12 cellular contexts compared by ENCODE assay signal in genomic region chr7:69603937-69604494, GRCh38. TPM values are rescaled to one million over a fixed set of nuclear protein-coding genes. Genes with fewer than 3 reads are reported as not detected.
DNase-seq lines count a peak whose midpoint lies in the region; ATAC-seq, FAIRE-seq and TF ChIP-seq lines count a peak whose summit lies in the region.
"Had no signal": no experiment of that assay in that cellular context is flagged by ENCODE, and none has a peak within 500 bp of the region (broad histone marks: within the 10 kb centered on the region; RNA-seq: fewer than 3 reads in every experiment).

No MANE protein-coding gene starts in this region.

- intact Hi-C loops in HepG2 (cut with micrococcal nuclease; ENCODE audit: unreplicated experiment) (no loop called here), pancreas (cut with DNase I) (no loop called here), stomach (cut with DNase I; ENCODE audit: low total_unique reads) (no loop called here)

- no peak for TF ChIP-seq EP300 in HepG2 (IDR thresholded peaks at IDR 0.05; ENCODE audit: low read depth in 2 of 2, low read length in 2 of 2)
- TF ChIP-seq EP300 in HepG2 (CRISPR knock-in tag; IDR thresholded peaks at IDR 0.05; ENCODE audit: borderline replicate concordance) = no peak
- no peak for TF ChIP-seq EP300 in stomach (IDR thresholded peaks at IDR 0.05)

- TF ChIP-seq POLR2A in HepG2 (IDR thresholded peaks at IDR 0.05; ENCODE audit: insufficient read depth in 1 of 2, low read depth in 2 of 2, low read length in 2 of 2) (no peak), stomach (IDR thresholded peaks at IDR 0.05) (no peak)

- in situ Hi-C loops in HepG2 (cut with HindIII; ENCODE audit: extremely low pct_ligation_motif_present, low pct_unique_long_range_greater_than_20kb) = no loop called here

- peaks cover 35 to 95% (median 87%) of the 10 kb centered on the region in 11 experiments; a peak in 21 of 22 replicates for H4K20me1 ChIP-seq in BLaER1 treated with 17β-estradiol and CSF1 and Interleukin-3, amounts not matched to agents 10 nM and 100 nM
- H4K20me1 ChIP-seq in KMS-11 (ENCODE audit: insufficient read depth) (no peaks in the 10 kb centered on the region), HepG2 (ENCODE audit: insufficient read depth, low read length) (no peaks in the 10 kb centered on the region)

- peak overlapping the region in 8 of 11 experiments; percentile 5 to 40 (median 24); a peak in 8 of 22 replicates for H3K27ac ChIP-seq in BLaER1 treated with 17β-estradiol and CSF1 and Interleukin-3, amounts not matched to agents 10 nM and 100 nM
- H3K27ac ChIP-seq in KMS-11 (no peak overlapping the region), HepG2 (ENCODE audit: extremely low read length, insufficient read depth, low read length) (no peak overlapping the region), pancreas (no peak overlapping the region), stomach (no peak overlapping the region)

- no peak overlapping the region for H2AFZ ChIP-seq in KMS-11 (ENCODE audit: low read depth)
- H2AFZ ChIP-seq in HepG2 (ENCODE audit: low read length) = no peak overlapping the region

- CTCF ChIA-PET in HepG2 (lab: Yijun Ruan, JAX; ENCODE audit: low intra/inter-chr PET ratio, low total read pairs) = no interaction called here

- H3K36me3 ChIP-seq in BLaER1 treated with 17β-estradiol and CSF1 and Interleukin-3, amounts not matched to agents 10 nM and 100 nM = no peaks in the 10 kb centered on the region
- H3K36me3 ChIP-seq in KMS-11 (ENCODE audit: insufficient read depth) (no peaks in the 10 kb centered on the region), HepG2 (replicated peaks in 1 of 2; ENCODE audit: control insufficient read depth in 1 of 2, insufficient read depth in 2 of 2, low read length in 2 of 2) (no peaks in the 10 kb centered on the region), pancreas (no peaks in the 10 kb centered on the region), stomach (no peaks in the 10 kb centered on the region)
- H3K36me3 ChIP-seq: HAP-1 had no signal

- H3K27me3 ChIP-seq in BLaER1 treated with 17β-estradiol and CSF1 and Interleukin-3, amounts not matched to agents 10 nM and 100 nM = no peaks in the 10 kb centered on the region
- no peaks in the 10 kb centered on the region for H3K27me3 ChIP-seq in KMS-11 (ENCODE audit: insufficient read depth, low read depth)
- H3K27me3 ChIP-seq in HepG2 (ENCODE audit: control insufficient read depth in 1 of 2, insufficient read depth in 2 of 2, low read length in 2 of 2) = peaks cover 0 to 34% of the 10 kb centered on the region in 2 experiments
- H3K27me3 ChIP-seq in pancreas = no peaks in the 10 kb centered on the region
- H3K27me3 ChIP-seq in stomach = peaks cover 0 to 24% (median 20%) of the 10 kb centered on the region in 3 donors

- H3K4me1 ChIP-seq in BLaER1 treated with 17β-estradiol and CSF1 and Interleukin-3, amounts not matched to agents 10 nM and 100 nM = peaks cover 47 to 83% (median 64%) of the 10 kb centered on the region in 10 experiments
- H3K4me1 ChIP-seq in KMS-11 (ENCODE audit: low read depth, poor library complexity, severe bottlenecking) (peaks cover 41% of the 10 kb centered on the region), HepG2 (ENCODE audit: insufficient read depth, low read length) (peaks cover 13% of the 10 kb centered on the region), pancreas (peaks cover 0 to 3% (median 0%) of the 10 kb centered on the region in 3 donors), stomach (peaks cover 15 to 39% (median 21%) of the 10 kb centered on the region in 4 donors)

- TF ChIP-seq CTCF in KMS-11 (conservative IDR thresholded peaks at IDR 0.05; ENCODE audit: low read depth, low read length) = no peak
- no peak for TF ChIP-seq CTCF in HepG2 (CRISPR knock-in tag; IDR thresholded peaks at IDR 0.05)
- TF ChIP-seq CTCF in pancreas (IDR thresholded peaks at IDR 0.05) = no peak
- no peak for TF ChIP-seq CTCF in stomach (IDR thresholded peaks at IDR 0.05)

- WGBS in HepG2 (ENCODE audit: low lambda C conversion rate) = 0% methylated on average over 2 of the region's 2 CpGs
- WGBS in pancreas, 2 donors = 56 to 64% methylated on average over 2 of the region's 2 CpGs
- 57 to 65% (median 63%) methylated on average over 2 of the region's 2 CpGs for WGBS in stomach, 5 donors

- H3K9me3 ChIP-seq in BLaER1 treated with 17β-estradiol and CSF1 and Interleukin-3, amounts not matched to agents 10 nM and 100 nM (replicated peaks in 1 of 11) = no peaks in the 10 kb centered on the region
- H3K9me3 ChIP-seq in HepG2 (ENCODE audit: low read length) (no peaks in the 10 kb centered on the region), pancreas (no peaks in the 10 kb centered on the region), stomach (no peaks in the 10 kb centered on the region)
- H3K9me3 ChIP-seq: HAP-1 had no signal

- DNase-seq in HepG2 (ENCODE audit: low spot score) = no peak
- no peak for DNase-seq in NCI-H446 (lab: John Stamatoyannopoulos, UW)
- DNase-seq in pancreas = no peak
- DNase-seq in stomach = no peak
- DNase-seq: activated naive CD4-positive, alpha-beta T cell; left cardiac atrium; NCI-H1436 had no signal

- ATAC-seq in GM18861 (IDR thresholded peaks at IDR 0.05; ENCODE audit: unreplicated experiment) (peak; percentile 72), HG02610 (IDR thresholded peaks at IDR 0.05; ENCODE audit: unreplicated experiment) (peak; percentile 89), HepG2 (no peak), pancreas (no peak)
- ATAC-seq: left cardiac atrium had no signal

- no peak for TF ChIP-seq RAD21 in HepG2 (CRISPR knock-in tag; IDR thresholded peaks at IDR 0.05)

- no TSS peak for BruUV-seq in HepG2 (replicated peaks; lab: Mats Ljungman, UMichigan)

- H3K4me2 ChIP-seq in BLaER1 treated with 17β-estradiol and CSF1 and Interleukin-3, amounts not matched to agents 10 nM and 100 nM = peak overlapping the region; percentile 65 to 97 (median 90)
- H3K4me2 ChIP-seq in KMS-11 = peak overlapping the region; percentile 20; the same call in 1 of the 2 replicates
- no peak overlapping the region for H3K4me2 ChIP-seq in HepG2 (ENCODE audit: low read depth, low read length)

- H3K9ac ChIP-seq in BLaER1 treated with 17β-estradiol and CSF1 and Interleukin-3, amounts not matched to agents 10 nM and 100 nM = no peak overlapping the region; a peak in 1 of 22 replicates
- H3K9ac ChIP-seq in KMS-11 = no peak overlapping the region
- no peak overlapping the region for H3K9ac ChIP-seq in HepG2 (ENCODE audit: insufficient read depth, low read depth, low read length)

- no peaks in the 10 kb centered on the region; the same call in 1 of the 2 replicates for H3K79me2 ChIP-seq in KMS-11 (ENCODE audit: insufficient read depth, low read depth)
- no peaks in the 10 kb centered on the region for H3K79me2 ChIP-seq in HepG2 (ENCODE audit: insufficient read depth, low read length)

- POLR2A ChIA-PET in HepG2 (lab: Yijun Ruan, JAX) = no interaction called here

- FAIRE-seq in HepG2 (lab: Jason Lieb, UNC) = no peak
- FAIRE-seq in pancreas (lab: Jason Lieb, UNC) = no peak

- H3K4me3 ChIP-seq in BLaER1 treated with 17β-estradiol and CSF1 and Interleukin-3, amounts not matched to agents 10 nM and 100 nM = no peak overlapping the region
- H3K4me3 ChIP-seq in KMS-11 (IDR thresholded peaks at IDR 0.05; ENCODE audit: insufficient read depth, low read depth, low read length) (no peak overlapping the region), HepG2 (replicated peaks in 1 of 3; ENCODE audit: insufficient read depth in 1 of 3, low read depth in 2 of 3, low read length in 3 of 3) (no peak overlapping the region), pancreas (no peak overlapping the region), stomach (no peak overlapping the region)
- H3K4me3 ChIP-seq: HAP-1 had no signal

TF ChIP-seq in HepG2, 621 proteins besides CTCF, POLR2A, EP300 and RAD21 (continues in another document):
- TF ChIP-seq, protein P1, sequence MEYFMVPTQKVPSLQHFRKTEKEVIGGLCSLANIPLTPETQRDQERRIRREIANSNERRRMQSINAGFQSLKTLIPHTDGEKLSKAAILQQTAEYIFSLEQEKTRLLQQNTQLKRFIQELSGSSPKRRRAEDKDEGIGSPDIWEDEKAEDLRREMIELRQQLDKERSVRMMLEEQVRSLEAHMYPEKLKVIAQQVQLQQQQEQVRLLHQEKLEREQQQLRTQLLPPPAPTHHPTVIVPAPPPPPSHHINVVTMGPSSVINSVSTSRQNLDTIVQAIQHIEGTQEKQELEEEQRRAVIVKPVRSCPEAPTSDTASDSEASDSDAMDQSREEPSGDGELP (IDR thresholded peaks at IDR 0.05; ENCODE audit: borderline replicate concordance, low read depth) = no peak
- TF ChIP-seq CEBPB (IDR thresholded peaks at IDR 0.05; ENCODE audit: borderline replicate concordance, low read depth, low read length) (no peak), RFX5 (IDR thresholded peaks at IDR 0.05; ENCODE audit: low read depth, low read length) (no peak)

RNA-seq across cellular contexts. Expression of gene AUTS2, which starts 5.7 kb away (rescaled TPM):
- total RNA-seq in HepG2 (2016; rRNA removed; fragmentation: Illumina TruSeq; extraction: Trizol) = 0.38 TPM in 1 of 2 replicates, not detected in the other
- 0.09 and 0.10 TPM in 2 replicates for total RNA-seq in HepG2 (2016; cell fraction: cytosol; rRNA removed; fragmentation: Illumina TruSeq; extraction: Trizol; ENCODE audit: low read depth)
- total RNA-seq in HepG2 (2016; cell fraction: insoluble cytoplasmic fraction; rRNA removed; fragmentation: Illumina TruSeq; extraction: Trizol) = 0.09 TPM in 1 of 2 replicates, not detected in the other
- 0.06 and 0.07 TPM in 2 replicates for total RNA-seq in HepG2 (2016; cell fraction: membrane; rRNA removed; fragmentation: Illumina TruSeq; extraction: Trizol)
- total RNA-seq in HepG2 (2016; cell fraction: nucleus; rRNA removed; fragmentation: Illumina TruSeq; extraction: Trizol) = 0.60 and 1.5 TPM in 2 replicates
- polyA plus RNA-seq in HepG2 (2011; rRNA removed) = not detected in 2 replicates
- polyA plus RNA-seq in HepG2 (2011; cell fraction: cytosol; rRNA removed) = 0.01 TPM in 2 replicates
- polyA plus RNA-seq in HepG2 (2011; cell fraction: nucleus; rRNA removed) = 0.14 and 1.1 TPM in 2 replicates
- polyA plus RNA-seq in HepG2 (2012) = 0.33 and 0.44 TPM in 2 replicates
- not detected in 2 replicates for polyA plus RNA-seq in HepG2 (2016; cell fraction: cytosol; fragmentation: Illumina TruSeq; extraction: Trizol; ENCODE audit: low read depth)
- 0.03 and 0.29 TPM in 2 replicates for polyA plus RNA-seq in HepG2 (2016; cell fraction: insoluble cytoplasmic fraction; fragmentation: Illumina TruSeq; extraction: Trizol; ENCODE audit: low read depth)
- not detected in 2 replicates for polyA plus RNA-seq in HepG2 (2016; cell fraction: membrane; fragmentation: Illumina TruSeq; extraction: Trizol; ENCODE audit: low read depth)
- polyA plus RNA-seq in HepG2 (2016; cell fraction: nucleus; fragmentation: Illumina TruSeq; extraction: Trizol; ENCODE audit: insufficient read depth, low read depth) = 0.59 and 1.0 TPM in 2 replicates
- polyA minus RNA-seq in HepG2 (2011; rRNA and poly(A)+ RNA removed; ENCODE audit: low replicate concordance) = 0.10 and 0.19 TPM in 2 replicates
- polyA minus RNA-seq in HepG2 (2011; cell fraction: cytosol; rRNA and poly(A)+ RNA removed) = not detected in 2 replicates
- polyA minus RNA-seq in HepG2 (2011; cell fraction: nucleus; rRNA and poly(A)+ RNA removed) = 0.99 and 1.4 TPM in 2 replicates
- 10 to 100 TPM in 2 of 6 donors, 1 to 10 TPM in 4; 5.8 to 16.4 (median 9.0) TPM for total RNA-seq in pancreas
- polyA plus RNA-seq in pancreas = 10 to 100 TPM; 10.3 to 16.8 TPM
- 10 to 100 TPM; 32.1 to 90.3 (median 44.6) TPM for total RNA-seq in stomach
- 1 to 10 TPM; 3.8 to 9.7 (median 6.2) TPM for polyA plus RNA-seq in stomach

Comparison
In these comparisons a context has a peak if more than half of its experiments do, and no peak if none do; other contexts are left out.
1. H3K27ac ChIP-seq: peak in BLaER1 treated with 17β-estradiol and CSF1 and Interleukin-3, amounts not matched to agents 10 nM and 100 nM (8 of 11); none in KMS-11 (single experiment), HepG2 (single experiment), pancreas (0 of 4) and stomach (0 of 5).
2. ATAC-seq: peak in GM18861 (single experiment) and HG02610 (single experiment); none in HepG2 (single experiment) and pancreas (0 of 4).